Comparison of ENCODE assay signal across 27 cellular contexts in the genomic region with DNA sequence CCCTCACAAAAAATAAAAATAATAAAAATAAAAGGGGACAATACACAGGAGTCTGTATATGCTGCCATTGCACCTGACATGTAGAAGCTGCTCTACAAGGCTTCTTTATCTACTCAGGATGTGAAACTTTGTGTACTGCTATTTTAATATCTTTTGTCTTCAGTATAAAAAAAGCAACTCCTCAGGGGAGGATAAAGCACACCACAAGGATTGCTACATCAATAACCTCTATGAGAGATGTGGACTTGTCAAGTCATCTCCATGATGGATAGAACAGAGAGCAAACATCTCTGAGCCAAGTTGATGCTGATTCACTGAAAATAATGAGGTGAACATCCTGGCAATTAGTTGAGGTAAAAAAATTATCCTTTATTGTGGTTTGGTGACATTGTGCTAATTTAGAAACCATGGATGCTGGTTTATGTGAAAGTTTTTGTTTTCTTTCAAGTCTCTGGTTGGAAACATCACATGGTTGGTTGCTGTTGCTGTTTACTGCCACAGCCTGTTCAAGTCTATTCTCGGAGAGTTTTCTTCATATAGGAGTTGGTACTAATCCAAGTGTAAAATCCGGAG.
DNase-seq lines count a peak whose midpoint lies in the region; ATAC-seq and TF ChIP-seq lines count a peak whose summit lies in the region.
"Had no signal": no experiment of that assay in that cellular context is flagged by ENCODE, and none has a peak within 500 bp of the region (broad histone marks: within the 10 kb centered on the region; RNA-seq: fewer than 3 reads in every experiment).

No MANE protein-coding gene starts in this region.

- H3F3A ChIP-seq in MM.1S (ENCODE audit: insufficient read depth, low read length): peaks cover 31% of the 10 kb centered on the region

- no peak for TF ChIP-seq CTCF in MM.1S (IDR thresholded peaks at IDR 0.05; ENCODE audit: low read length)
- no peak for TF ChIP-seq CTCF in fibroblast of mammary gland (conservative IDR thresholded peaks at IDR 0.05; ENCODE audit: control insufficient read depth, insufficient read depth, low read depth, low read length)

- H2AFZ ChIP-seq in MM.1S (ENCODE audit: low read length): peak overlapping the region; percentile 7; the same call in 1 of the 2 replicates

- H3K36me3 ChIP-seq in BLaER1 (no peaks in the 10 kb centered on the region), MM.1S (replicated peaks; ENCODE audit: insufficient read depth, low read length) (no peaks in the 10 kb centered on the region)
- H3K36me3 ChIP-seq: ascending aorta, colonic mucosa, pancreas, SJSA1 had no signal

- H3K9me2 ChIP-seq in MM.1S (replicated peaks; ENCODE audit: insufficient read depth, low read length): no peaks in the 10 kb centered on the region

- H4K20me1 ChIP-seq in BLaER1 (no peaks in the 10 kb centered on the region), MM.1S (ENCODE audit: insufficient read depth, low read length) (no peaks in the 10 kb centered on the region)

- no peaks in the 10 kb centered on the region for H3K9me3 ChIP-seq in BLaER1
- no peaks in the 10 kb centered on the region for H3K9me3 ChIP-seq in MM.1S (replicated peaks; ENCODE audit: insufficient read depth, low read length)
- H3K9me3 ChIP-seq: A549, ascending aorta, colonic mucosa, pancreas, SJSA1 had no signal

- DNase-seq in MM.1S (peak; percentile 83), SW480 (ENCODE audit: low spot score) (peak; percentile 31), fibroblast of mammary gland (ENCODE audit: low read depth) (peak; percentile 32), amygdala (lab: John Stamatoyannopoulos, UW) (no peak)
- DNase-seq: activated CD4-positive, alpha-beta T cell treated with anti-CD3 and anti-CD28 coated beads, Interleukin-2, amount 50 U/mL, for 1 hour; activated gamma-delta T cell; activated naive CD8-positive, alpha-beta T cell treated with anti-CD3 and anti-CD28 coated beads for 36 hours; activated T-cell treated with anti-CD3 and anti-CD28 coated beads, Interleukin-2, amount 50 U/mL, for 1 hour; colonic mucosa; DMS 273 treated with DMSO at 0.1 percent for 48 hours; effector CD4-positive, alpha-beta T cell; immature natural killer cell; left colon; mammary epithelial cell; NCI-H1436; pancreas; stimulated activated naive CD4-positive, alpha-beta T cell; T1000 had no signal

- ATAC-seq in HG03469 (IDR thresholded peaks at IDR 0.05; ENCODE audit: unreplicated experiment) (no peak), HG02623 (IDR thresholded peaks at IDR 0.05; ENCODE audit: unreplicated experiment) (no peak), GM21786 (IDR thresholded peaks at IDR 0.05; ENCODE audit: unreplicated experiment) (no peak)
- ATAC-seq: A549, left colon, pancreas, WTC11 had no signal

- H3K9ac ChIP-seq in BLaER1 (peak overlapping the region; percentile 81; the same call in 1 of the 2 replicates), MM.1S (ENCODE audit: low read length) (peak overlapping the region; percentile 57)

- H3K27ac ChIP-seq in BLaER1 (peak overlapping the region; percentile 64; the same call in 1 of the 2 replicates), MM.1S (ENCODE audit: low read length) (peak overlapping the region; percentile 93)
- H3K27ac ChIP-seq: A549, ascending aorta, colonic mucosa, pancreas, SJSA1, skin epidermis had no signal

- H3K4me1 ChIP-seq in BLaER1 (peaks cover 62% of the 10 kb centered on the region), MM.1S (ENCODE audit: low read length) (peaks cover 40% of the 10 kb centered on the region)
- H3K4me1 ChIP-seq: colonic mucosa had no signal

- H3K27me3 ChIP-seq in BLaER1 (no peaks in the 10 kb centered on the region), MM.1S (replicated peaks; ENCODE audit: insufficient read depth, low read length) (no peaks in the 10 kb centered on the region)

- H3K4me2 ChIP-seq in BLaER1 (peak overlapping the region; percentile 94), MM.1S (ENCODE audit: low read depth, low read length) (peak overlapping the region; percentile 93)
- H3K4me2 ChIP-seq: A549 had no signal

- peak overlapping the region; percentile 83 for H3K4me3 ChIP-seq in BLaER1
- peak overlapping the region; percentile 65 for H3K4me3 ChIP-seq in MM.1S (ENCODE audit: low read length)
- no peak overlapping the region for H3K4me3 ChIP-seq in fibroblast of mammary gland (ENCODE audit: control insufficient read depth, low read depth, low read length)
- H3K4me3 ChIP-seq: A549, ascending aorta, colonic mucosa, pancreas, SJSA1, skin epidermis had no signal

- H3K79me2 ChIP-seq in MM.1S (ENCODE audit: low read length): peaks cover 31% of the 10 kb centered on the region

Comparison
In these comparisons a context has a peak if more than half of its experiments do, and no peak if none do; other contexts are left out.
1. DNase-seq: peak in MM.1S (single experiment), SW480 (single experiment) and fibroblast of mammary gland (single experiment); none in amygdala (0 of 56).